In the genomic region with DNA sequence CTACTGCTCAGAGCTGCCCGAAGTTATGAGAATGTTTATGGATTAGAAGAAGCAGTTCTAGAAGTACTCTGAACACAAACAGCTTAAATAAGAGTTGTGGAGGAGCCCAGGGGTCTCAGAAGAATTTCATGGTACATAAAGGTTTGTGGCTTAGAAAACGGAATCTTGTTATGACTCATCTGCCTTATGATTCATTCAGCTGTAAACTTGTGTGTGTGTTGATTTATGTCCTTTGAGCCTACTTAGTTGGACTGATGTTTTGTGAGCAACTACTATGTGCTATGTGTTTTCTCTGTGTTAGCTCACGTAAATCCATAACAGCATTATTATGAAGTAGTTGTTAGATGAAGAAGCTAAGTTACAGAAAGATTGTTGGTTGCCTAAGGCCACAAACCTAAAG, we compare ENCODE assay signal across 9 cellular contexts.
DNase-seq lines count a peak whose midpoint lies in the region; ATAC-seq and TF ChIP-seq lines count a peak whose summit lies in the region.
"Had no signal": no experiment of that assay in that cellular context is flagged by ENCODE, and none has a peak within 500 bp of the region (broad histone marks: within the 10 kb centered on the region; RNA-seq: fewer than 3 reads in every experiment).

No MANE protein-coding gene starts in this region.

- CTCF ChIA-PET in activated CD8-positive, alpha-beta T cell treated with anti-CD3 and anti-CD28 coated beads for 36 hours (lab: Charles Lee): interaction anchor here (1.0 to 1.8 kb wide), 2 partner anchors 14 to 349 kb away, joined by 3 to 5 read pairs; no protein-coding TSS in a partner anchor
- CTCF ChIA-PET in activated CD8-positive, alpha-beta T cell treated with anti-CD3 and anti-CD28 coated beads, Interleukin-2, amount 10 ng/mL, durations not matched to agents 7 days and 5 days (lab: Charles Lee): no interaction called here
- CTCF ChIA-PET in T-cell (lab: Charles Lee): interaction anchor here in 1 of 2 donors (1.7 kb wide), 1 partner anchor 14 kb away, joined by 5 read pairs; no protein-coding TSS in a partner anchor

- no peak for TF ChIP-seq CTCF in activated CD8-positive, alpha-beta T cell treated with anti-CD3 and anti-CD28 coated beads for 36 hours (IDR thresholded peaks at IDR 0.05)

- H3K4me3 Mint-ChIP-seq in activated CD8-positive, alpha-beta T cell treated with anti-CD3 and anti-CD28 coated beads for 36 hours: no peak overlapping the region
- H3K4me3 Mint-ChIP-seq in activated CD8-positive, alpha-beta T cell treated with anti-CD3 and anti-CD28 coated beads, Interleukin-2, amount 10 ng/mL, durations not matched to agents 7 days and 5 days: no peak overlapping the region
- H3K4me3 Mint-ChIP-seq in activated T-helper 2 cell treated with anti-CD3 and anti-CD28 coated beads, Interferon-gamma antibody, Interleukin-2, Interleukin-4, amounts not matched to agents 10 μg/mL and 5 μg/mL and 100 μg/mL, durations not matched to agents 14 hours and 24 hours and 36 hours (ENCODE audit: low read depth): no peak overlapping the region
- H3K4me3 Mint-ChIP-seq in T-cell: no peak overlapping the region

- no peak overlapping the region for H3K27ac Mint-ChIP-seq in activated CD8-positive, alpha-beta T cell treated with anti-CD3 and anti-CD28 coated beads for 36 hours
- no peak overlapping the region for H3K27ac Mint-ChIP-seq in activated CD8-positive, alpha-beta T cell treated with anti-CD3 and anti-CD28 coated beads, Interleukin-2, amount 10 ng/mL, durations not matched to agents 7 days and 5 days
- H3K27ac Mint-ChIP-seq in activated T-helper 2 cell treated with anti-CD3 and anti-CD28 coated beads, Interferon-gamma antibody, Interleukin-2, Interleukin-4, amounts not matched to agents 10 μg/mL and 5 μg/mL and 100 μg/mL, durations not matched to agents 14 hours and 24 hours and 36 hours: no peak overlapping the region
- H3K27ac Mint-ChIP-seq in T-cell: no peak overlapping the region

- H3K9me3 Mint-ChIP-seq in activated CD8-positive, alpha-beta T cell treated with anti-CD3 and anti-CD28 coated beads for 36 hours: no peaks in the 10 kb centered on the region
- no peaks in the 10 kb centered on the region for H3K9me3 Mint-ChIP-seq in activated CD8-positive, alpha-beta T cell treated with anti-CD3 and anti-CD28 coated beads, Interleukin-2, amount 10 ng/mL, durations not matched to agents 7 days and 5 days (ENCODE audit: insufficient read depth)
- H3K9me3 Mint-ChIP-seq in activated T-helper 2 cell treated with anti-CD3 and anti-CD28 coated beads, Interferon-gamma antibody, Interleukin-2, Interleukin-4, amounts not matched to agents 10 μg/mL and 5 μg/mL and 100 μg/mL, durations not matched to agents 14 hours and 24 hours and 36 hours: no peaks in the 10 kb centered on the region
- no peaks in the 10 kb centered on the region for H3K9me3 Mint-ChIP-seq in T-cell

- H3K4me1 ChIP-seq in HAP-1: peaks cover 17% of the 10 kb centered on the region

- intact Hi-C loops in activated CD8-positive, alpha-beta T cell treated with anti-CD3 and anti-CD28 coated beads for 36 hours (cut with micrococcal nuclease): loop anchor here (10.0 kb wide), 2 partner anchors 241 to 351 kb away; a partner anchor contains a TSS
- intact Hi-C loops in activated T-helper 2 cell treated with anti-CD3 and anti-CD28 coated beads, Interferon-gamma antibody, Interleukin-2, Interleukin-4, amounts not matched to agents 10 μg/mL and 5 μg/mL and 100 μg/mL, durations not matched to agents 14 hours and 24 hours and 36 hours (cut with micrococcal nuclease): loop anchor here (5.0 kb wide), 1 partner anchor 239 kb away; a partner anchor contains a TSS

- H3K4me3 ChIP-seq in HAP-1: no peak overlapping the region

- H3K36me3 ChIP-seq in HAP-1 (replicated peaks): no peaks in the 10 kb centered on the region

- H3K4me1 Mint-ChIP-seq in activated CD8-positive, alpha-beta T cell treated with anti-CD3 and anti-CD28 coated beads for 36 hours (ENCODE audit: low read depth): peaks cover 2% of the 10 kb centered on the region
- H3K4me1 Mint-ChIP-seq in activated CD8-positive, alpha-beta T cell treated with anti-CD3 and anti-CD28 coated beads, Interleukin-2, amount 10 ng/mL, durations not matched to agents 7 days and 5 days (ENCODE audit: low read depth): peaks cover 4% of the 10 kb centered on the region
- no peaks in the 10 kb centered on the region for H3K4me1 Mint-ChIP-seq in activated T-helper 2 cell treated with anti-CD3 and anti-CD28 coated beads, Interferon-gamma antibody, Interleukin-2, Interleukin-4, amounts not matched to agents 10 μg/mL and 5 μg/mL and 100 μg/mL, durations not matched to agents 14 hours and 24 hours and 36 hours (ENCODE audit: low read depth)
- H3K4me1 Mint-ChIP-seq in T-cell: no peaks in the 10 kb centered on the region

- no peaks in the 10 kb centered on the region for H3K36me3 Mint-ChIP-seq in activated CD8-positive, alpha-beta T cell treated with anti-CD3 and anti-CD28 coated beads for 36 hours (ENCODE audit: low read depth)
- no peaks in the 10 kb centered on the region for H3K36me3 Mint-ChIP-seq in activated CD8-positive, alpha-beta T cell treated with anti-CD3 and anti-CD28 coated beads, Interleukin-2, amount 10 ng/mL, durations not matched to agents 7 days and 5 days (ENCODE audit: low read depth)
- H3K36me3 Mint-ChIP-seq in activated T-helper 2 cell treated with anti-CD3 and anti-CD28 coated beads, Interferon-gamma antibody, Interleukin-2, Interleukin-4, amounts not matched to agents 10 μg/mL and 5 μg/mL and 100 μg/mL, durations not matched to agents 14 hours and 24 hours and 36 hours (ENCODE audit: low read depth): no peaks in the 10 kb centered on the region
- no peaks in the 10 kb centered on the region for H3K36me3 Mint-ChIP-seq in T-cell

- POLR2A ChIA-PET in activated CD8-positive, alpha-beta T cell treated with anti-CD3 and anti-CD28 coated beads for 36 hours (lab: Charles Lee): no interaction called here
- POLR2A ChIA-PET in activated CD8-positive, alpha-beta T cell treated with anti-CD3 and anti-CD28 coated beads, Interleukin-2, amount 10 ng/mL, durations not matched to agents 7 days and 5 days (lab: Charles Lee): no interaction called here
- POLR2A ChIA-PET in T-cell (lab: Charles Lee): interaction anchor here in 1 of 2 donors (0.5 kb wide), 1 partner anchor 62 kb away, joined by 4 read pairs; no protein-coding TSS in a partner anchor

- no peaks in the 10 kb centered on the region for H3K27me3 ChIP-seq in HAP-1 (ENCODE audit: low read depth)

- ATAC-seq in activated CD8-positive, alpha-beta T cell treated with anti-CD3 and anti-CD28 coated beads for 36 hours: peak; percentile 24
- ATAC-seq in activated CD8-positive, alpha-beta T cell treated with anti-CD3 and anti-CD28 coated beads, Interleukin-2, amount 10 ng/mL, durations not matched to agents 7 days and 5 days: no peak
- ATAC-seq in HG03095 (IDR thresholded peaks at IDR 0.05; ENCODE audit: unreplicated experiment) (peak; percentile 83), T-cell (replicated peaks in 1 of 4) (no peak)

- no peaks in the 10 kb centered on the region for H3K27me3 Mint-ChIP-seq in activated CD8-positive, alpha-beta T cell treated with anti-CD3 and anti-CD28 coated beads for 36 hours
- H3K27me3 Mint-ChIP-seq in activated CD8-positive, alpha-beta T cell treated with anti-CD3 and anti-CD28 coated beads, Interleukin-2, amount 10 ng/mL, durations not matched to agents 7 days and 5 days (ENCODE audit: low read depth): no peaks in the 10 kb centered on the region
- H3K27me3 Mint-ChIP-seq in activated T-helper 2 cell treated with anti-CD3 and anti-CD28 coated beads, Interferon-gamma antibody, Interleukin-2, Interleukin-4, amounts not matched to agents 10 μg/mL and 5 μg/mL and 100 μg/mL, durations not matched to agents 14 hours and 24 hours and 36 hours (ENCODE audit: low read depth): no peaks in the 10 kb centered on the region
- no peaks in the 10 kb centered on the region for H3K27me3 Mint-ChIP-seq in T-cell

- no peak for DNase-seq in activated CD8-positive, alpha-beta T cell treated with anti-CD3 and anti-CD28 coated beads for 36 hours
- DNase-seq in activated CD8-positive, alpha-beta T cell treated with anti-CD3 and anti-CD28 coated beads, Interleukin-2, amount 10 ng/mL, durations not matched to agents 7 days and 5 days: no peak
- DNase-seq in SK-MEL-5 (ENCODE audit: low read depth, low spot score): peak; percentile 18
- peak; percentile 28 for DNase-seq in stromal cell of bone marrow (ENCODE audit: low read depth)
- DNase-seq in HAP-1 (ENCODE audit: low spot score in 2 of 2): no peak
- no peak for DNase-seq in activated T-helper 2 cell treated with anti-CD3 and anti-CD28 coated beads, Interferon-gamma antibody, Interleukin-2, Interleukin-4, amounts not matched to agents 10 μg/mL and 5 μg/mL and 100 μg/mL, durations not matched to agents 14 hours and 24 hours and 36 hours (ENCODE audit: low spot score)
- DNase-seq in T-cell: no peak
- DNase-seq: 8988T had no signal

- in situ Hi-C loops in SK-MEL-5 (cut with HindIII; ENCODE audit: low pct_unique_long_range_greater_than_20kb, low sequenced_read_pairs): no loop called here
- in situ Hi-C loops in HAP-1 (cut with MboI; ENCODE audit: low sequenced_read_pairs): no loop called here

- no peaks in the 10 kb centered on the region for H3K9me3 ChIP-seq in HAP-1

Comparison
In these comparisons a context has a peak if more than half of its experiments do, and no peak if none do; other contexts are left out.
1. ATAC-seq: peak in activated CD8-positive, alpha-beta T cell treated with anti-CD3 and anti-CD28 coated beads for 36 hours (single experiment) and HG03095 (single experiment); none in activated CD8-positive, alpha-beta T cell treated with anti-CD3 and anti-CD28 coated beads, Interleukin-2, amount 10 ng/mL, durations not matched to agents 7 days and 5 days (single experiment) and T-cell (0 of 4).
2. DNase-seq: peak in SK-MEL-5 (single experiment) and stromal cell of bone marrow (single experiment); none in activated CD8-positive, alpha-beta T cell treated with anti-CD3 and anti-CD28 coated beads for 36 hours (single experiment), activated CD8-positive, alpha-beta T cell treated with anti-CD3 and anti-CD28 coated beads, Interleukin-2, amount 10 ng/mL, durations not matched to agents 7 days and 5 days (single experiment), HAP-1 (0 of 2), activated T-helper 2 cell treated with anti-CD3 and anti-CD28 coated beads, Interferon-gamma antibody, Interleukin-2, Interleukin-4, amounts not matched to agents 10 μg/mL and 5 μg/mL and 100 μg/mL, durations not matched to agents 14 hours and 24 hours and 36 hours (single experiment) and T-cell (0 of 34).